1 cellular context compared by ENCODE assay signal in genomic region chr11:62604460-62605130, GRCh38.
TF ChIP-seq lines count a peak whose summit lies in the region.

No MANE protein-coding gene starts in this region.

TF ChIP-seq in H1, 55 proteins besides CTCF, POLR2A, EP300 and RAD21:
- peak; percentile 19 for TF ChIP-seq ASH2L (IDR thresholded peaks at IDR 0.05; ENCODE audit: low read length)
- TF ChIP-seq MAFK (IDR thresholded peaks at IDR 0.05; ENCODE audit: low read depth, low read length), result no peak
